9 cellular contexts compared by ENCODE assay signal in genomic region chr16:88977028-88977844, GRCh38. TPM values are rescaled to one million over a fixed set of nuclear protein-coding genes. Genes with fewer than 3 reads are reported as not detected.
DNase-seq lines count a peak whose midpoint lies in the region; ATAC-seq, FAIRE-seq and TF ChIP-seq lines count a peak whose summit lies in the region.
"Had no signal": no experiment of that assay in that cellular context is flagged by ENCODE, and none has a peak within 500 bp of the region (broad histone marks: within the 10 kb centered on the region; RNA-seq: fewer than 3 reads in every experiment).

TSS of gene CBFA2T3 (minus strand) at chr16:88977207. CDS start at chr16:88976807, 400 bp downstream.

- in situ Hi-C loops in Panc1 (cut with HindIII; ENCODE audit: low pct_unique_long_range_greater_than_20kb, low sequenced_read_pairs): no loop called here

- peak; percentile 91 for FAIRE-seq in GM18507 (lab: Jason Lieb, UNC)
- FAIRE-seq: TTC549 had no signal

- no peaks in the 10 kb centered on the region for H3K36me3 ChIP-seq in Panc1 (ENCODE audit: control insufficient read depth, insufficient read depth, low read length)

- no TSS peak for BruUV-seq in Panc1 (replicated peaks; lab: Mats Ljungman, UMichigan)

- intact Hi-C loops in Panc1 (cut with micrococcal nuclease; ENCODE audit: unreplicated experiment): no loop called here
- intact Hi-C loops in left ventricle myocardium superior (cut with micrococcal nuclease): no loop called here

- H3K4me3 ChIP-seq in Panc1 (ENCODE audit: low read depth in 2 of 2, low read length in 2 of 2) (no peak within 1 kb of the TSS), skin epidermis (peak within 1 kb of the TSS; percentile 9 to 31 (median 18))

- no peaks in the 10 kb centered on the region for H3K9me3 ChIP-seq in Panc1 (ENCODE audit: control insufficient read depth, insufficient read depth, low read depth, low read length)

- CTCF ChIA-PET in Panc1 (lab: Charles Lee): no interaction called here

- peak; percentile 33 for DNase-seq in GM18507 (ENCODE audit: extremely low spot score, insufficient read length, low read depth)
- no peak for DNase-seq in Panc1 (ENCODE audit: low read depth, low spot score)
- DNase-seq in left ventricle myocardium superior: peak; percentile 88
- DNase-seq in NCI-H1048 (lab: John Stamatoyannopoulos, UW): no peak
- DNase-seq in NCI-H1694 (lab: John Stamatoyannopoulos, UW): no peak
- no peak for DNase-seq in stimulated activated CD4-positive, alpha-beta T cell treated with anti-CD3 and anti-CD28 coated beads, Interleukin-2, amount 100 ng/mL, for 48 hours

- no peak for TF ChIP-seq CTCF in Panc1 (IDR thresholded peaks at IDR 0.05)

- POLR2A ChIA-PET in Panc1 (lab: Charles Lee): interaction anchor here (0.6 kb wide), 1 partner anchor 24 kb away, joined by 11 read pairs; no protein-coding TSS in a partner anchor

- no peaks in the 10 kb centered on the region for H3K27me3 ChIP-seq in Panc1 (ENCODE audit: control insufficient read depth, insufficient read depth, low read length)

- ATAC-seq in Panc1: no peak
- ATAC-seq in left ventricle myocardium superior: peak; percentile 92
- ATAC-seq in GM18867 (IDR thresholded peaks at IDR 0.05; ENCODE audit: unreplicated experiment): no peak

- H3K4me1 ChIP-seq in Panc1 (ENCODE audit: control insufficient read depth, insufficient read depth, low read length): no peaks in the 10 kb centered on the region

- H3K27ac ChIP-seq in Panc1 (ENCODE audit: low read length): no peak within 1 kb of the TSS
- H3K27ac ChIP-seq in skin epidermis: peak within 1 kb of the TSS in 13 of 21 experiments; percentile 12 to 80 (median 38)

RNA-seq across cellular contexts. Expression of gene CBFA2T3, which starts in this region (rescaled TPM):
- total RNA-seq in Panc1 (2021; ENCODE audit: unreplicated experiment): 13.7 TPM
- polyA plus RNA-seq in Panc1 (2012; ENCODE audit: insufficient read length): 22.0 TPM
- total RNA-seq in left ventricle myocardium superior: 11.5 TPM

Comparison
In these comparisons a context has a peak if more than half of its experiments do, and no peak if none do; other contexts are left out.
1. DNase-seq: peak in GM18507 (single experiment) and left ventricle myocardium superior (single experiment); none in Panc1 (single experiment), NCI-H1048 (single experiment), NCI-H1694 (single experiment) and stimulated activated CD4-positive, alpha-beta T cell treated with anti-CD3 and anti-CD28 coated beads, Interleukin-2, amount 100 ng/mL, for 48 hours (0 of 2).
2. H3K4me3 ChIP-seq: peak in skin epidermis (7 of 7); none in Panc1 (0 of 2).